13 cellular contexts compared by ENCODE assay signal in genomic region chr5:140298183-140298601, GRCh38. TPM values are rescaled to one million over a fixed set of nuclear protein-coding genes. Genes with fewer than 3 reads are reported as not detected.
A peak's percentile ranks its signal among the peaks of the same experiment; 100 is the strongest.
DNase-seq lines count a peak whose midpoint lies in the region; ATAC-seq, FAIRE-seq and TF ChIP-seq lines count a peak whose summit lies in the region.
"Had no signal": no experiment of that assay in that cellular context is flagged by ENCODE, and none has a peak within 500 bp of the region (broad histone marks: within the 10 kb centered on the region; RNA-seq: fewer than 3 reads in every experiment).

No MANE protein-coding gene starts in this region.

- peaks cover 31% of the 10 kb centered on the region for H3K36me3 Mint-ChIP-seq in brain
- H3K36me3 Mint-ChIP-seq in nephron progenitor cell (ENCODE audit: low read depth): peaks cover 16% of the 10 kb centered on the region
- H3K36me3 Mint-ChIP-seq in activated CD4-positive, alpha-beta T cell treated with anti-CD3 and anti-CD28 coated beads, Interleukin-2, amount 10 ng/mL, durations not matched to agents 24 days and 14 days (ENCODE audit: low read depth): peaks cover 21% of the 10 kb centered on the region

- peak overlapping the region; percentile 11 for H3K27ac ChIP-seq in HepG2 (ENCODE audit: extremely low read length, insufficient read depth, low read length)
- H3K27ac ChIP-seq in right lobe of liver: no peak overlapping the region
- H3K27ac ChIP-seq in left lung: peak overlapping the region; percentile 42 to 67
- H3K27ac ChIP-seq: BLaER1 had no signal

- WGBS in HepG2 (ENCODE audit: low lambda C conversion rate): 48% methylated on average over 1 of the region's 1 CpG
- WGBS in right lobe of liver (ENCODE audit: insufficient coverage, low coverage, low lambda C conversion rate, missing lambda C conversion rate): 11% methylated on average over 1 of the region's 1 CpG

- H3K9ac ChIP-seq in HepG2 (ENCODE audit: insufficient read depth, low read depth, low read length): no peak overlapping the region
- H3K9ac ChIP-seq: BLaER1 had no signal

- POLR2A ChIA-PET in HepG2 (lab: Yijun Ruan, JAX): no interaction called here

- DNase-seq in HepG2 (ENCODE audit: low spot score) (peak; percentile 16), right lobe of liver (no peak), left lung (no peak), C1 segment of cervical spinal cord (lab: John Stamatoyannopoulos, UW) (no peak), nephron progenitor cell (no peak)
- DNase-seq in stimulated activated naive CD4-positive, alpha-beta T cell (lab: John Stamatoyannopoulos, UW): no peak
- DNase-seq in activated CD4-positive, alpha-beta T cell treated with anti-CD3 and anti-CD28 coated beads, Interleukin-2, amount 10 ng/mL, durations not matched to agents 24 days and 14 days: no peak
- DNase-seq: activated B cell treated with CpG ODN at 0.5 μM for 24 hours, mucosa of descending colon had no signal

- no peak overlapping the region for H2AFZ ChIP-seq in HepG2 (ENCODE audit: low read length)

- ATAC-seq in HepG2: no peak
- no peak for ATAC-seq in right lobe of liver
- ATAC-seq in left lung: peak; percentile 62
- ATAC-seq: GM12878, mucosa of descending colon had no signal

- H3K36me3 ChIP-seq in HepG2 (replicated peaks in 1 of 2; ENCODE audit: control insufficient read depth in 1 of 2, insufficient read depth in 2 of 2, low read length in 2 of 2) (peaks cover 3 to 9% of the 10 kb centered on the region in 2 experiments; a peak in 2 of 5 replicates), right lobe of liver (no peaks in the 10 kb centered on the region), left lung (peaks cover 0 to 18% of the 10 kb centered on the region in 2 donors)

- H3K27me3 ChIP-seq in HepG2 (ENCODE audit: control insufficient read depth in 1 of 2, insufficient read depth in 2 of 2, low read length in 2 of 2) (no peaks in the 10 kb centered on the region; a peak in 2 of 5 replicates), right lobe of liver (no peaks in the 10 kb centered on the region), left lung (no peaks in the 10 kb centered on the region)
- H3K27me3 ChIP-seq: BLaER1 had no signal

- peak overlapping the region in 3 of 5 experiments; percentile 10 to 61 (median 19) for H3K27ac Mint-ChIP-seq in brain
- H3K27ac Mint-ChIP-seq in nephron progenitor cell: no peak overlapping the region
- H3K27ac Mint-ChIP-seq in activated CD4-positive, alpha-beta T cell treated with anti-CD3 and anti-CD28 coated beads, Interleukin-2, amount 10 ng/mL, durations not matched to agents 24 days and 14 days: no peak overlapping the region
- H3K27ac Mint-ChIP-seq: activated B cell treated with CpG ODN at 0.5 μM for 24 hours; activated naive CD4-positive, alpha-beta T cell treated with anti-CD3 and anti-CD28 coated beads, Interleukin-2, amount 50 U/mL, for 72 hours had no signal

- H3K4me3 ChIP-seq in HepG2 (replicated peaks in 1 of 3; ENCODE audit: insufficient read depth in 1 of 3, low read depth in 2 of 3, low read length in 3 of 3): no peak overlapping the region
- H3K4me3 ChIP-seq in right lobe of liver: no peak overlapping the region
- no peak overlapping the region for H3K4me3 ChIP-seq in left lung
- H3K4me3 ChIP-seq: BLaER1, GM12878, mucosa of descending colon had no signal

- peak overlapping the region; percentile 41; the same call in 1 of the 2 replicates for H3K4me2 ChIP-seq in HepG2 (ENCODE audit: low read depth, low read length)
- H3K4me2 ChIP-seq: BLaER1 had no signal

- CTCF ChIA-PET in HepG2 (lab: Yijun Ruan, JAX; ENCODE audit: low intra/inter-chr PET ratio, low total read pairs): no interaction called here

- TF ChIP-seq EP300 in HepG2 (IDR thresholded peaks at IDR 0.05; ENCODE audit: low read depth in 2 of 2, low read length in 2 of 2) (no peak), HepG2 (CRISPR knock-in tag; IDR thresholded peaks at IDR 0.05; ENCODE audit: borderline replicate concordance) (no peak)

- H3K4me1 Mint-ChIP-seq in brain (peaks cover 93% of the 10 kb centered on the region), nephron progenitor cell (peaks cover 47% of the 10 kb centered on the region)
- H3K4me1 Mint-ChIP-seq in activated CD4-positive, alpha-beta T cell treated with anti-CD3 and anti-CD28 coated beads, Interleukin-2, amount 10 ng/mL, durations not matched to agents 24 days and 14 days: peaks cover 30% of the 10 kb centered on the region

- no TSS peak for BruUV-seq in HepG2 (replicated peaks; lab: Mats Ljungman, UMichigan)

- no peak for TF ChIP-seq RAD21 in HepG2 (CRISPR knock-in tag; IDR thresholded peaks at IDR 0.05)

- in situ Hi-C loops in HepG2 (cut with HindIII; ENCODE audit: extremely low pct_ligation_motif_present, low pct_unique_long_range_greater_than_20kb): no loop called here

- H3K9me3 ChIP-seq in HepG2 (ENCODE audit: low read length): no peaks in the 10 kb centered on the region
- no peaks in the 10 kb centered on the region for H3K9me3 ChIP-seq in right lobe of liver
- no peaks in the 10 kb centered on the region for H3K9me3 ChIP-seq in left lung
- H3K9me3 ChIP-seq: BLaER1, mucosa of descending colon had no signal

- H3K27me3 Mint-ChIP-seq in brain: peaks cover 6% of the 10 kb centered on the region
- no peaks in the 10 kb centered on the region for H3K27me3 Mint-ChIP-seq in nephron progenitor cell (ENCODE audit: low read depth, poor library complexity)
- H3K27me3 Mint-ChIP-seq in activated CD4-positive, alpha-beta T cell treated with anti-CD3 and anti-CD28 coated beads, Interleukin-2, amount 10 ng/mL, durations not matched to agents 24 days and 14 days: no peaks in the 10 kb centered on the region
- H3K27me3 Mint-ChIP-seq: activated B cell treated with CpG ODN at 0.5 μM for 24 hours had no signal

- peaks cover 2% of the 10 kb centered on the region; the same call in 1 of the 2 replicates for H4K20me1 ChIP-seq in HepG2 (ENCODE audit: insufficient read depth, low read length)

- FAIRE-seq in HepG2 (lab: Jason Lieb, UNC): no peak
- FAIRE-seq: GM12878 had no signal

- H3K4me1 ChIP-seq in HepG2 (ENCODE audit: insufficient read depth, low read length) (peaks cover 77% of the 10 kb centered on the region), right lobe of liver (peaks cover 0 to 22% (median 3%) of the 10 kb centered on the region in 4 donors), left lung (peaks cover 8 to 69% of the 10 kb centered on the region in 2 donors)

- peaks cover 92% of the 10 kb centered on the region for H3K79me2 ChIP-seq in HepG2 (ENCODE audit: insufficient read depth, low read length)

- H3K4me3 Mint-ChIP-seq in brain: peak overlapping the region; percentile 6 to 65 (median 24)
- H3K4me3 Mint-ChIP-seq in nephron progenitor cell: no peak overlapping the region
- H3K4me3 Mint-ChIP-seq in activated CD4-positive, alpha-beta T cell treated with anti-CD3 and anti-CD28 coated beads, Interleukin-2, amount 10 ng/mL, durations not matched to agents 24 days and 14 days: no peak overlapping the region
- H3K4me3 Mint-ChIP-seq: activated B cell treated with CpG ODN at 0.5 μM for 24 hours had no signal

- TF ChIP-seq POLR2A in HepG2 (IDR thresholded peaks at IDR 0.05; ENCODE audit: insufficient read depth in 1 of 2, low read depth in 2 of 2, low read length in 2 of 2) (no peak), right lobe of liver (IDR thresholded peaks at IDR 0.05) (no peak)

- TF ChIP-seq CTCF in HepG2 (CRISPR knock-in tag; IDR thresholded peaks at IDR 0.05) (no peak), right lobe of liver (IDR thresholded peaks at IDR 0.05) (no peak), brain (conservative IDR thresholded peaks at IDR 0.05) (no peak), left lung (IDR thresholded peaks at IDR 0.05) (no peak), nephron progenitor cell (IDR thresholded peaks at IDR 0.05) (no peak)

- no peaks in the 10 kb centered on the region for H3K9me3 Mint-ChIP-seq in brain
- H3K9me3 Mint-ChIP-seq in nephron progenitor cell: no peaks in the 10 kb centered on the region
- H3K9me3 Mint-ChIP-seq in activated CD4-positive, alpha-beta T cell treated with anti-CD3 and anti-CD28 coated beads, Interleukin-2, amount 10 ng/mL, durations not matched to agents 24 days and 14 days: no peaks in the 10 kb centered on the region
- H3K9me3 Mint-ChIP-seq: activated B cell treated with CpG ODN at 0.5 μM for 24 hours; activated naive CD4-positive, alpha-beta T cell treated with anti-CD3 and anti-CD28 coated beads, Interleukin-2, amount 50 U/mL, for 72 hours had no signal

- intact Hi-C loops in HepG2 (cut with micrococcal nuclease; ENCODE audit: unreplicated experiment) (no loop called here), right lobe of liver (cut with DNase I) (no loop called here), left lung (cut with DNase I) (no loop called here)
- intact Hi-C loops in activated CD4-positive, alpha-beta T cell treated with anti-CD3 and anti-CD28 coated beads, Interleukin-2, amount 10 ng/mL, durations not matched to agents 24 days and 14 days (cut with micrococcal nuclease): no loop called here

RNA-seq across cellular contexts. Expression of gene PFDN1, which starts 4.7 kb away (rescaled TPM):
- 70.8 and 102 TPM in 2 replicates for total RNA-seq in HepG2 (2016; rRNA removed; fragmentation: Illumina TruSeq; extraction: Trizol)
- total RNA-seq in HepG2 (2016; cell fraction: cytosol; rRNA removed; fragmentation: Illumina TruSeq; extraction: Trizol; ENCODE audit: low read depth): 30.8 and 31.4 TPM in 2 replicates
- 73.4 and 106 TPM in 2 replicates for total RNA-seq in HepG2 (2016; cell fraction: insoluble cytoplasmic fraction; rRNA removed; fragmentation: Illumina TruSeq; extraction: Trizol)
- total RNA-seq in HepG2 (2016; cell fraction: membrane; rRNA removed; fragmentation: Illumina TruSeq; extraction: Trizol): 63.5 and 65.6 TPM in 2 replicates
- 34.9 and 39.3 TPM in 2 replicates for total RNA-seq in HepG2 (2016; cell fraction: nucleus; rRNA removed; fragmentation: Illumina TruSeq; extraction: Trizol)
- polyA plus RNA-seq in HepG2 (2011; rRNA removed): 67.2 and 70.4 TPM in 2 replicates
- polyA plus RNA-seq in HepG2 (2011; cell fraction: cytosol; rRNA removed): 82.6 and 98.7 TPM in 2 replicates
- polyA plus RNA-seq in HepG2 (2011; cell fraction: nucleus; rRNA removed): 19.1 and 24.2 TPM in 2 replicates
- 91.4 and 114 TPM in 2 replicates for polyA plus RNA-seq in HepG2 (2012)
- polyA plus RNA-seq in HepG2 (2016; cell fraction: cytosol; fragmentation: Illumina TruSeq; extraction: Trizol; ENCODE audit: low read depth): 34.9 and 37.0 TPM in 2 replicates
- 154 TPM in 2 replicates for polyA plus RNA-seq in HepG2 (2016; cell fraction: insoluble cytoplasmic fraction; fragmentation: Illumina TruSeq; extraction: Trizol; ENCODE audit: low read depth)
- 58.7 and 63.7 TPM in 2 replicates for polyA plus RNA-seq in HepG2 (2016; cell fraction: membrane; fragmentation: Illumina TruSeq; extraction: Trizol; ENCODE audit: low read depth)
- 45.6 and 54.4 TPM in 2 replicates for polyA plus RNA-seq in HepG2 (2016; cell fraction: nucleus; fragmentation: Illumina TruSeq; extraction: Trizol; ENCODE audit: insufficient read depth, low read depth)
- polyA minus RNA-seq in HepG2 (2011; rRNA and poly(A)+ RNA removed; ENCODE audit: low replicate concordance): 91.1 and 127 TPM in 2 replicates
- 32.0 and 33.9 TPM in 2 replicates for polyA minus RNA-seq in HepG2 (2011; cell fraction: cytosol; rRNA and poly(A)+ RNA removed)
- polyA minus RNA-seq in HepG2 (2011; cell fraction: nucleus; rRNA and poly(A)+ RNA removed): 33.0 and 40.5 TPM in 2 replicates
- total RNA-seq in right lobe of liver: 10 to 100 TPM in 5 of 6 experiments, 1 to 10 TPM in 1; 9.8 to 30.8 (median 14.7) TPM
- 92.3 TPM for polyA plus RNA-seq in brain (ENCODE audit: insufficient read depth, low read depth, low replicate concordance)
- 10 to 100 TPM; 45.7 to 55.5 TPM for total RNA-seq in left lung
- 51.5 and 57.9 TPM in 2 replicates for total RNA-seq in activated CD4-positive, alpha-beta T cell treated with anti-CD3 and anti-CD28 coated beads, Interleukin-2, amount 10 ng/mL, durations not matched to agents 24 days and 14 days

RNA-seq across cellular contexts. Expression of gene HBEGF, which starts 48.2 kb away (rescaled TPM):
- total RNA-seq in HepG2 (2016; rRNA removed; fragmentation: Illumina TruSeq; extraction: Trizol): 0.77 and 1.7 TPM in 2 replicates
- 0.20 and 0.26 TPM in 2 replicates for total RNA-seq in HepG2 (2016; cell fraction: cytosol; rRNA removed; fragmentation: Illumina TruSeq; extraction: Trizol; ENCODE audit: low read depth)
- total RNA-seq in HepG2 (2016; cell fraction: insoluble cytoplasmic fraction; rRNA removed; fragmentation: Illumina TruSeq; extraction: Trizol): 0.58 and 1.5 TPM in 2 replicates
- total RNA-seq in HepG2 (2016; cell fraction: membrane; rRNA removed; fragmentation: Illumina TruSeq; extraction: Trizol): 0.45 and 0.62 TPM in 2 replicates
- 1.3 and 2.3 TPM in 2 replicates for total RNA-seq in HepG2 (2016; cell fraction: nucleus; rRNA removed; fragmentation: Illumina TruSeq; extraction: Trizol)
- polyA plus RNA-seq in HepG2 (2011; rRNA removed): 4.3 and 5.0 TPM in 2 replicates
- 3.5 and 3.7 TPM in 2 replicates for polyA plus RNA-seq in HepG2 (2011; cell fraction: cytosol; rRNA removed)
- 3.4 and 3.9 TPM in 2 replicates for polyA plus RNA-seq in HepG2 (2011; cell fraction: nucleus; rRNA removed)
- polyA plus RNA-seq in HepG2 (2012): 1.4 and 3.0 TPM in 2 replicates
- polyA plus RNA-seq in HepG2 (2016; cell fraction: cytosol; fragmentation: Illumina TruSeq; extraction: Trizol; ENCODE audit: low read depth): 0.14 and 0.17 TPM in 2 replicates
- polyA plus RNA-seq in HepG2 (2016; cell fraction: insoluble cytoplasmic fraction; fragmentation: Illumina TruSeq; extraction: Trizol; ENCODE audit: low read depth): 0.79 and 0.88 TPM in 2 replicates
- 0.26 TPM in 2 replicates for polyA plus RNA-seq in HepG2 (2016; cell fraction: membrane; fragmentation: Illumina TruSeq; extraction: Trizol; ENCODE audit: low read depth)
- 1.8 and 1.9 TPM in 2 replicates for polyA plus RNA-seq in HepG2 (2016; cell fraction: nucleus; fragmentation: Illumina TruSeq; extraction: Trizol; ENCODE audit: insufficient read depth, low read depth)
- 1.0 and 3.2 TPM in 2 replicates for polyA minus RNA-seq in HepG2 (2011; rRNA and poly(A)+ RNA removed; ENCODE audit: low replicate concordance)
- polyA minus RNA-seq in HepG2 (2011; cell fraction: cytosol; rRNA and poly(A)+ RNA removed): 1.4 and 1.5 TPM in 2 replicates
- 3.5 and 4.1 TPM in 2 replicates for polyA minus RNA-seq in HepG2 (2011; cell fraction: nucleus; rRNA and poly(A)+ RNA removed)
- 1 to 10 TPM in 2 of 6 experiments, under 1 TPM in 4; 0.42 to 1.8 (median 0.78) TPM for total RNA-seq in right lobe of liver
- polyA plus RNA-seq in brain (ENCODE audit: insufficient read depth, low read depth, low replicate concordance): 8.8 TPM
- 10 to 100 TPM; 18.1 to 33.8 TPM for total RNA-seq in left lung
- total RNA-seq in activated CD4-positive, alpha-beta T cell treated with anti-CD3 and anti-CD28 coated beads, Interleukin-2, amount 10 ng/mL, durations not matched to agents 24 days and 14 days: 21.9 and 22.5 TPM in 2 replicates

Comparison
In these comparisons a context has a peak if more than half of its experiments do, and no peak if none do; other contexts are left out.
1. H3K27ac ChIP-seq: peak in HepG2 (single experiment) and left lung (2 of 2); none in right lobe of liver (0 of 3).
2. H3K27ac Mint-ChIP-seq: peak in brain (3 of 5); none in nephron progenitor cell (single experiment) and activated CD4-positive, alpha-beta T cell treated with anti-CD3 and anti-CD28 coated beads, Interleukin-2, amount 10 ng/mL, durations not matched to agents 24 days and 14 days (single experiment).
3. H3K4me3 Mint-ChIP-seq: peak in brain (5 of 5); none in nephron progenitor cell (single experiment) and activated CD4-positive, alpha-beta T cell treated with anti-CD3 and anti-CD28 coated beads, Interleukin-2, amount 10 ng/mL, durations not matched to agents 24 days and 14 days (single experiment).